28 cellular contexts compared by ENCODE assay signal in the genomic region with DNA sequence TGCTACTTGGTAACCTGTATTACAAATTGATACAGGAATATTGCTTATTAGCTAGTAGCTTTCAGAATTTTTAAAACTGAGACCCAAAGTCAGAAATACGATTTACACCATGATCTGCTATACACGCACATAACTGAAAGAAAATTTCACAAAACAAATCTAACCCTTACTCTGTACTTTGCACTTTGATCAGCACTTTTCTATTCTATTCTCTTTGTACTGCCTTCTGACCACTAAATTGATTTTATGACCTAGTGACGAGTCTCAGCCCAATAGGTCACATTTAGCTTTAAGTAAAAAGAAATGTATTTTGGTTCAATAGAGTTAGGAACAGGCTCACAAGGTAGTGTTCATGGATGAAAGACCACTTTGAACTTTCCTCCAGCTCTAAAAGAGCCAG.
"Had no signal": no experiment of that assay in that cellular context is flagged by ENCODE, and none has a peak within 500 bp of the region (broad histone marks: within the 10 kb centered on the region; RNA-seq: fewer than 3 reads in every experiment).

No MANE protein-coding gene starts in this region.

- H3K79me2 ChIP-seq: parathyroid adenoma had no signal

- H3K9ac ChIP-seq: parathyroid adenoma had no signal

- H2AFZ ChIP-seq: parathyroid adenoma had no signal

- H3K4me3 ChIP-seq: ovary, psoas muscle, skin epidermis, smooth muscle cell, spleen, stomach, thoracic aorta, thyroid gland, tibial nerve, upper lobe of left lung, vagina had no signal

- H3K4me1 ChIP-seq: parathyroid adenoma, psoas muscle, spleen, stomach, thyroid gland, tibial nerve, upper lobe of left lung, vagina had no signal

- ATAC-seq: naive thymus-derived CD8-positive, alpha-beta T cell; natural killer cell treated with Interleukin-12 subunit alpha and Interleukin-12 subunit beta and Interleukin-15 and Interleukin-18, amount 100 ng/mL, for 72 hours; psoas muscle; right cardiac atrium; sciatic nerve; stimulated activated effector memory CD8-positive, alpha-beta T cell treated with anti-CD3 and anti-CD28 coated beads, Interleukin-12 subunit alpha, Interleukin-12 subunit beta, amount 100 ng/mL, for 72 hours; stimulated activated naive B cell treated with anti-CD40 and anti-IgM and Interleukin-4, amounts not matched to agents 10 μg/mL and 1 μg/mL and 100 μg/mL, for 72 hours had no signal

- H3K36me3 ChIP-seq: neutrophil, ovary, spleen, stomach, thoracic aorta, thyroid gland, tibial nerve, upper lobe of left lung, vagina had no signal

- H3K4me2 ChIP-seq: smooth muscle cell had no signal

- H3K27me3 ChIP-seq: neutrophil, ovary, spleen, stomach, thyroid gland, tibial nerve, upper lobe of left lung, vagina had no signal

- H3K27ac ChIP-seq: neutrophil, ovary, parathyroid adenoma, psoas muscle, skin epidermis, spleen, stomach, thoracic aorta, thyroid gland, tibial nerve, upper lobe of left lung, vagina had no signal

- H3K9me3 ChIP-seq: neutrophil, ovary, psoas muscle, spleen, thoracic aorta, thyroid gland, tibial nerve, upper lobe of left lung, vagina had no signal

- DNase-seq: naive B cell; naive thymus-derived CD8-positive, alpha-beta T cell; nephron progenitor cell; nucleus accumbens; ovary; posterior cingulate gyrus; psoas muscle; right cardiac atrium; spleen; stimulated activated CD4-positive, alpha-beta T cell treated with anti-CD3 and anti-CD28 coated beads, Interleukin-12 subunit alpha, Interleukin-12 subunit beta, amount 100 ng/mL, for 4 hours; stimulated activated CD4-positive, alpha-beta T cell treated with anti-CD3 and anti-CD28 coated beads, Interleukin-1b, Interleukin-23, amount 100 ng/mL, for 48 hours; stimulated activated CD4-positive, alpha-beta T cell treated with anti-CD3 and anti-CD28 coated beads, Interleukin-4, amount 100 ng/mL, for 1 hour; stimulated activated naive B cell treated with anti-CD40 and anti-IgM and Interleukin-4, amounts not matched to agents 10 μg/mL and 1 μg/mL and 100 μg/mL, for 72 hours; stimulated activated naive CD4-positive, alpha-beta T cell treated with Interleukin-2 at 50 U/mL for 16 hours; stomach; thyroid gland; upper lobe of left lung had no signal

- FAIRE-seq: urothelium cell line had no signal
